ENCODE assay signal across 8 cellular contexts in the genomic region with DNA sequence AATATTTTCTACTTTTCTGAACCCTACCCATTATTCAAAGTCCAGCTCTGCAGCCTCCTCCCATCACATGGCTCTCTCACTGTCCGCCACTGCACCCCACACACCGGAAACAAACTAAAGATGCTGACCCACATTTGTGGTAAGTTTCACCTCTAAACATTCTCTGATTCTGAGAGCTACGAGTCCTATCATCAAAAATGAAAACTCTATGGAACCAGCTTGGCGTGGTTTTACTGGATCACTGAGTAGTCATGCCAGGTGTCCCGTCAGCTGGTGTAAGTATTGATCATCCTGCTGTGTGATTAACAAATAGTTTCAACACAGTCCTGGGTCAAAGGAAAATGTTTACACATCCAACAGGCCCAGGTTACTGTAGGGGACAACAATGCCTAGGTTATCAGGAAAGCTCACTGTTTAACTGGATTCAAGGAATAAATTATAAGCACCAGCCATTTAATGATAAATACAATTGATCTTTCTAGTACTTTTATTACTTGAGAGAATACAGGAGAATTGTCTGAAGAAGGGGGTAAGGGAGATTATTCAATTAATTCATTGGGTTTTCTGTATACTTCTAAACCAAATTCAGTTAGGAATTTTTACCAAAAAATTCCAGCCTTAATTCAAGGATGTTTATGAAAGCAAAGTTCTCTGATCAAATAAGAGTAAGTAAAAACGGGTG. TPM values are rescaled to one million over a fixed set of nuclear protein-coding genes. Genes with fewer than 3 reads are reported as not detected.
DNase-seq lines count a peak whose midpoint lies in the region; ATAC-seq and TF ChIP-seq lines count a peak whose summit lies in the region.

No MANE protein-coding gene starts in this region.

- peak overlapping the region in 3 of 5 donors; percentile 2 to 45 (median 23) for H3K9ac ChIP-seq in subcutaneous abdominal adipose tissue (ENCODE audit: low read length in 5 of 5)

- DNase-seq in stimulated activated CD4-positive, alpha-beta T cell treated with anti-CD3 and anti-CD28 coated beads, Interleukin-15, amount 100 ng/mL, for 24 hours = peak; percentile 70
- DNase-seq in stimulated activated CD4-positive, alpha-beta T cell treated with anti-CD3 and anti-CD28 coated beads, Interleukin-12 subunit alpha, Interleukin-12 subunit beta, amount 100 ng/mL, for 4 hours = no peak
- DNase-seq in RPMI8226 (peak; percentile 84), fibroblast of villous mesenchyme (ENCODE audit: low read depth) (peak; percentile 41), foreskin fibroblast (no peak)

- H3K4me3 ChIP-seq in fibroblast of villous mesenchyme (ENCODE audit: low read depth, low read length) = no peak overlapping the region
- no peak overlapping the region for H3K4me3 ChIP-seq in subcutaneous abdominal adipose tissue (ENCODE audit: low read depth in 1 of 5, low read length in 5 of 5)
- H3K4me3 ChIP-seq in foreskin fibroblast (ENCODE audit: low read depth in 1 of 2, low read length in 2 of 2) = no peak overlapping the region

- peaks cover 0 to 55% (median 45%) of the 10 kb centered on the region in 5 donors for H3K4me1 ChIP-seq in subcutaneous abdominal adipose tissue (ENCODE audit: control insufficient read depth in 5 of 5, insufficient read depth in 5 of 5, low read length in 5 of 5)

- peak overlapping the region; percentile 73 for H3K27ac ChIP-seq in subcutaneous abdominal adipose tissue (ENCODE audit: low read depth, low read length)

- no peaks in the 10 kb centered on the region for H3K9me3 ChIP-seq in subcutaneous abdominal adipose tissue (ENCODE audit: control insufficient read depth in 5 of 5, low read length in 5 of 5)

- no peaks in the 10 kb centered on the region for H3K27me3 ChIP-seq in subcutaneous abdominal adipose tissue (ENCODE audit: control insufficient read depth in 5 of 5, insufficient read depth in 4 of 5, low read length in 5 of 5)

- TF ChIP-seq CTCF in fibroblast of villous mesenchyme (IDR thresholded peaks at IDR 0.05; ENCODE audit: insufficient read depth, low read depth, low read length) (no peak), foreskin fibroblast (IDR thresholded peaks at IDR 0.05; ENCODE audit: low read depth, low read length) (no peak)

- peaks cover 0 to 3% (median 0%) of the 10 kb centered on the region in 5 donors for H3K36me3 ChIP-seq in subcutaneous abdominal adipose tissue (ENCODE audit: control insufficient read depth in 5 of 5, insufficient read depth in 5 of 5, low read length in 5 of 5)

- no peak for ATAC-seq in HG02852 (IDR thresholded peaks at IDR 0.05; ENCODE audit: unreplicated experiment)
- ATAC-seq in HG03095 (IDR thresholded peaks at IDR 0.05; ENCODE audit: unreplicated experiment) = no peak

RNA-seq across cellular contexts. Expression of gene CYTH1, which starts 33.9 kb away (rescaled TPM):
- total RNA-seq in fibroblast of villous mesenchyme = 16.4 and 19.4 TPM in 2 replicates

Comparison
In these comparisons a context has a peak if more than half of its experiments do, and no peak if none do; other contexts are left out.
1. DNase-seq: peak in stimulated activated CD4-positive, alpha-beta T cell treated with anti-CD3 and anti-CD28 coated beads, Interleukin-15, amount 100 ng/mL, for 24 hours (single experiment), RPMI8226 (single experiment) and fibroblast of villous mesenchyme (single experiment); none in stimulated activated CD4-positive, alpha-beta T cell treated with anti-CD3 and anti-CD28 coated beads, Interleukin-12 subunit alpha, Interleukin-12 subunit beta, amount 100 ng/mL, for 4 hours (single experiment) and foreskin fibroblast (0 of 2).